25 cellular contexts compared by ENCODE assay signal in genomic region chr19:8401981-8402411, GRCh38. TPM values are rescaled to one million over a fixed set of nuclear protein-coding genes. Genes with fewer than 3 reads are reported as not detected.
DNase-seq lines count a peak whose midpoint lies in the region; ATAC-seq, FAIRE-seq and TF ChIP-seq lines count a peak whose summit lies in the region.
"Had no signal": no experiment of that assay in that cellular context is flagged by ENCODE, and none has a peak within 500 bp of the region (broad histone marks: within the 10 kb centered on the region; RNA-seq: fewer than 3 reads in every experiment).

No MANE protein-coding gene starts in this region.

- CTCF ChIA-PET in K562 (lab: Yijun Ruan, JAX; ENCODE audit: low intra/inter-chr PET ratio): interaction anchor here (0.7 kb wide), 1 partner anchor 34 kb away, joined by 5 read pairs; no protein-coding TSS in a partner anchor

- H3K27ac Mint-ChIP-seq in GM23338: peak overlapping the region; percentile 77; the same call in 1 of the 2 replicates
- peak overlapping the region; percentile 56 for H3K27ac Mint-ChIP-seq in progenitor cell of endocrine pancreas
- H3K27ac Mint-ChIP-seq: CD4-positive, CD25-positive, alpha-beta regulatory T cell had no signal

- DNase-seq in GM23338 (ENCODE audit: low spot score) (no peak), K562 (ENCODE audit: extremely low read depth in 1 of 4, low spot score in 3 of 4) (no peak), mesendoderm (no peak), progenitor cell of endocrine pancreas (ENCODE audit: low spot score, unreplicated experiment) (no peak), NCI-H1930 (lab: John Stamatoyannopoulos, UW) (no peak), breast epithelium (ENCODE audit: low spot score in 2 of 2) (no peak), GM19239 (ENCODE audit: insufficient read length, low spot score) (no peak), SHP77 treated with DMSO at 0.1 percent for 48 hours (lab: John Stamatoyannopoulos, UW) (no peak)
- DNase-seq: CD4-positive, CD25-positive, alpha-beta regulatory T cell; DMS53; HCEC 1CT; Karpas-422; NCI-H1092; NCI-H1436; NCI-H187; NCI-H524; NCI-H774; PC-3 had no signal

- no peaks in the 10 kb centered on the region for H3K36me3 ChIP-seq in GM23338 (ENCODE audit: insufficient read depth)
- peaks cover 33% of the 10 kb centered on the region; the same call in 1 of the 3 replicates for H3K36me3 ChIP-seq in K562 (ENCODE audit: control insufficient read depth, insufficient read depth, low read length)
- peaks cover 5% of the 10 kb centered on the region for H3K36me3 ChIP-seq in mesendoderm (ENCODE audit: control insufficient read depth, insufficient read depth, low read length)
- H3K36me3 ChIP-seq in breast epithelium: no peaks in the 10 kb centered on the region

- BruUV-seq in K562 (replicated peaks; lab: Mats Ljungman, UMichigan): no TSS peak

- no peak for TF ChIP-seq EP300 in K562 (IDR thresholded peaks at IDR 0.05; ENCODE audit: low read length)

- H3K18ac ChIP-seq in mesendoderm (ENCODE audit: low read length): no peak overlapping the region

- H3K23ac ChIP-seq in mesendoderm (ENCODE audit: low read length): peak overlapping the region; percentile 66

- peaks cover 3% of the 10 kb centered on the region; the same call in 1 of the 2 replicates for H3K4me1 ChIP-seq in GM23338 (ENCODE audit: insufficient read depth)
- peaks cover 5 to 44% of the 10 kb centered on the region in 2 experiments; a peak in 4 of 5 replicates for H3K4me1 ChIP-seq in K562 (replicated peaks in 1 of 2; ENCODE audit: control insufficient read depth in 2 of 2, insufficient read depth in 2 of 2, low read length in 2 of 2)
- no peaks in the 10 kb centered on the region for H3K4me1 ChIP-seq in mesendoderm (ENCODE audit: control insufficient read depth, low read depth, low read length)
- peaks cover 9 to 14% of the 10 kb centered on the region in 2 donors for H3K4me1 ChIP-seq in breast epithelium

- H2BK5ac ChIP-seq in mesendoderm (ENCODE audit: low read length): no peak overlapping the region

- peaks cover 20% of the 10 kb centered on the region for H3K79me2 ChIP-seq in GM23338 (replicated peaks; ENCODE audit: insufficient read depth)
- peaks cover 14% of the 10 kb centered on the region for H3K79me2 ChIP-seq in K562 (ENCODE audit: control insufficient read depth, insufficient read depth, low read length)
- H3K79me2 ChIP-seq in mesendoderm (ENCODE audit: control insufficient read depth, insufficient read depth, low read length): peaks cover 17% of the 10 kb centered on the region

- FAIRE-seq in K562 (lab: Jason Lieb, UNC) (no peak), GM19239 (lab: Jason Lieb, UNC) (no peak)
- FAIRE-seq: A204.1, D721Med, GM18507, H1 had no signal

- H3K9me3 Mint-ChIP-seq in GM23338: no peaks in the 10 kb centered on the region
- H3K9me3 Mint-ChIP-seq in progenitor cell of endocrine pancreas (ENCODE audit: low read depth): no peaks in the 10 kb centered on the region
- H3K9me3 Mint-ChIP-seq: CD4-positive, CD25-positive, alpha-beta regulatory T cell had no signal

- no peaks in the 10 kb centered on the region; the same call in 1 of the 2 replicates for H4K20me1 ChIP-seq in GM23338 (replicated peaks; ENCODE audit: insufficient read depth)
- H4K20me1 ChIP-seq in K562 (replicated peaks; ENCODE audit: control insufficient read depth, insufficient read depth, low read length): peaks cover 16% of the 10 kb centered on the region

- H3K4me2 ChIP-seq in GM23338 (no peak overlapping the region), K562 (ENCODE audit: insufficient read depth, low read length) (no peak overlapping the region), mesendoderm (ENCODE audit: low read length) (no peak overlapping the region)
- H3K4me2 ChIP-seq: BLaER1 had no signal

- H3K9ac ChIP-seq in K562 (ENCODE audit: insufficient read depth in 1 of 2, low read depth in 2 of 2, low read length in 2 of 2) (no peak overlapping the region), mesendoderm (ENCODE audit: low read length) (no peak overlapping the region)
- H3K9ac ChIP-seq: BLaER1 had no signal

- H3K4me3 ChIP-seq in GM23338: no peak overlapping the region
- no peak overlapping the region for H3K4me3 ChIP-seq in K562
- H3K4me3 ChIP-seq in mesendoderm (ENCODE audit: low read length): no peak overlapping the region
- no peak overlapping the region for H3K4me3 ChIP-seq in breast epithelium
- H3K4me3 ChIP-seq: BLaER1 had no signal

- no peaks in the 10 kb centered on the region for H3F3A ChIP-seq in GM23338 (replicated peaks; ENCODE audit: low read depth)

- no peak overlapping the region for H3K4me3 Mint-ChIP-seq in GM23338
- H3K4me3 Mint-ChIP-seq in progenitor cell of endocrine pancreas (ENCODE audit: low read depth): no peak overlapping the region
- H3K4me3 Mint-ChIP-seq: CD4-positive, CD25-positive, alpha-beta regulatory T cell had no signal

- POLR2A ChIA-PET in K562 (lab: Yijun Ruan, JAX): interaction anchor here (0.6 to 1.1 kb wide), 3 partner anchors 11 to 47 kb away, joined by 3 read pairs; partner anchors contain the start of gene MARCHF2

- ATAC-seq in GM23338: no peak
- ATAC-seq in K562: no peak
- ATAC-seq: PC-3, Right ventricle myocardium inferior had no signal

- no peak overlapping the region for H2BK15ac ChIP-seq in mesendoderm (replicated peaks; ENCODE audit: low read depth)

- no peak overlapping the region for H2BK120ac ChIP-seq in mesendoderm (ENCODE audit: low read depth, low read length)

- H3K36me3 Mint-ChIP-seq in GM23338 (ENCODE audit: low read depth) (peaks cover 28% of the 10 kb centered on the region), progenitor cell of endocrine pancreas (ENCODE audit: insufficient read depth) (peaks cover 12% of the 10 kb centered on the region)

- no peak overlapping the region for H3K4ac ChIP-seq in mesendoderm (ENCODE audit: low read depth, low read length)

- H3K79me1 ChIP-seq in mesendoderm (ENCODE audit: low read length): peaks cover 16% of the 10 kb centered on the region

- H3K56ac ChIP-seq in mesendoderm (ENCODE audit: low read length): no peak overlapping the region

- intact Hi-C loops in K562 (cut with micrococcal nuclease): no loop called here
- intact Hi-C loops in breast epithelium (cut with DNase I; ENCODE audit: low total_unique reads): no loop called here

- H3K27ac ChIP-seq in GM23338 (ENCODE audit: low read depth) (no peak overlapping the region), K562 (ENCODE audit: extremely low read depth, low read depth, low read length) (no peak overlapping the region), mesendoderm (ENCODE audit: low read depth, low read length) (no peak overlapping the region), breast epithelium (peak overlapping the region in 1 of 2 donors; percentile 26)
- H3K27ac ChIP-seq: BLaER1 had no signal

- in situ Hi-C loops in K562 (cut with MboI): no loop called here

- no peak overlapping the region for H4K5ac ChIP-seq in mesendoderm (ENCODE audit: low read length)

- no peak for TF ChIP-seq CTCF in GM23338 (conservative IDR thresholded peaks at IDR 0.05; ENCODE audit: low read depth in 2 of 2)
- TF ChIP-seq CTCF in K562 (IDR thresholded peaks at IDR 0.05 in 2 of 3, conservative IDR thresholded peaks at IDR 0.05 in 1 of 3; ENCODE audit: insufficient read depth in 2 of 3, low read depth in 1 of 3, low read length in 3 of 3): no peak
- no peak for TF ChIP-seq CTCF in progenitor cell of endocrine pancreas (IDR thresholded peaks at IDR 0.05; ENCODE audit: unreplicated experiment)
- TF ChIP-seq CTCF in breast epithelium (IDR thresholded peaks at IDR 0.05): no peak

- H3K9me3 ChIP-seq in K562 (replicated peaks; ENCODE audit: control insufficient read depth, insufficient read depth, low read depth, low read length) (no peaks in the 10 kb centered on the region), breast epithelium (no peaks in the 10 kb centered on the region)
- H3K9me3 ChIP-seq: BLaER1 had no signal

- H2AK5ac ChIP-seq in mesendoderm (ENCODE audit: low read length): no peak overlapping the region

- no peaks in the 10 kb centered on the region for H3K9me2 ChIP-seq in GM23338 (ENCODE audit: insufficient read depth)

- H3K4me1 Mint-ChIP-seq in GM23338: peaks cover 4% of the 10 kb centered on the region; the same call in 2 of the 3 replicates
- H3K4me1 Mint-ChIP-seq in progenitor cell of endocrine pancreas (ENCODE audit: low read depth): peaks cover 3% of the 10 kb centered on the region

- no peak overlapping the region for H4K8ac ChIP-seq in mesendoderm (ENCODE audit: low read depth, low read length)

- H3K27me3 ChIP-seq in GM23338 (ENCODE audit: insufficient read depth): no peaks in the 10 kb centered on the region
- H3K27me3 ChIP-seq in K562 (ENCODE audit: control insufficient read depth in 2 of 2, insufficient read depth in 2 of 2, low read length in 2 of 2): no peaks in the 10 kb centered on the region
- no peaks in the 10 kb centered on the region for H3K27me3 ChIP-seq in mesendoderm (ENCODE audit: insufficient read depth, low read length, poor library complexity)
- H3K27me3 ChIP-seq in breast epithelium: no peaks in the 10 kb centered on the region
- H3K27me3 ChIP-seq: BLaER1 had no signal

- peaks cover 6% of the 10 kb centered on the region for H3K9me1 ChIP-seq in K562 (ENCODE audit: control insufficient read depth, insufficient read depth, low read length)

- H3K27me3 Mint-ChIP-seq in GM23338 (ENCODE audit: insufficient read depth, low read depth, poor library complexity): peaks cover 6% of the 10 kb centered on the region
- H3K27me3 Mint-ChIP-seq in progenitor cell of endocrine pancreas: no peaks in the 10 kb centered on the region
- H3K27me3 Mint-ChIP-seq: CD4-positive, CD25-positive, alpha-beta regulatory T cell had no signal

- TF ChIP-seq POLR2A in K562 (conservative IDR thresholded peaks at IDR 0.05): no peak
- TF ChIP-seq POLR2A in breast epithelium (IDR thresholded peaks at IDR 0.05): no peak

- 93% methylated on average over 20 of the region's 21 CpGs for WGBS in K562 (ENCODE audit: insufficient coverage, low coverage, missing lambda C conversion rate)
- WGBS in mesendoderm (ENCODE audit: extremely low coverage, insufficient coverage, low lambda C conversion rate): no CpG with 5 or more reads among the region's 21 CpGs

- H2AFZ ChIP-seq in GM23338 (no peak overlapping the region), K562 (ENCODE audit: low read depth, low read length) (no peak overlapping the region)

- no peak for TF ChIP-seq RAD21 in K562 (CRISPR knock-in tag; conservative IDR thresholded peaks at IDR 0.05 in 1 of 2, IDR thresholded peaks at IDR 0.05 in 1 of 2)

RNA-seq across cellular contexts. Expression of gene MARCHF2, which starts 11.1 kb away (rescaled TPM):
- 50.1 and 58.7 TPM in 2 replicates for total RNA-seq in GM23338 (2014; rRNA removed; shearing (Covaris generic))
- polyA plus RNA-seq in GM23338 (2016; fragmentation: Nextera tagmentation; extraction: Ambion mirVana) (18.9 and 20.7 TPM in 2 replicates), K562 (2011; rRNA removed) (2.2 and 3.1 TPM in 2 replicates), K562 (2014; fragmentation: Illumina TruSeq; extraction: Trizol) (2.0 and 3.3 TPM in 2 replicates), K562 (2014; fragmentation: Nextera tagmentation; extraction: Ambion mirVana) (under 1 TPM; 0.39 to 0.41 TPM), K562 (2014; rRNA removed) (3.7 and 5.2 TPM in 2 replicates)
- 2.0 and 5.2 TPM in 2 replicates for total RNA-seq in K562 (2011; cell fraction: chromatin; rRNA removed; ENCODE audit: low replicate concordance)
- 6.2 and 6.5 TPM in 2 replicates for total RNA-seq in K562 (2011; cell fraction: nucleolus; rRNA removed)
- 4.1 and 4.8 TPM in 2 replicates for total RNA-seq in K562 (2011; cell fraction: nucleoplasm; rRNA removed)
- total RNA-seq in K562 (2014; rRNA removed) (6.4 and 9.6 TPM in 2 replicates), K562 (2014; rRNA removed; fragmentation: Illumina TruSeq; extraction: Trizol) (1.2 and 1.9 TPM in 2 replicates), K562 (2015; rRNA removed; fragmentation: Illumina TruSeq; extraction: Trizol) (1.9 and 2.2 TPM in 2 replicates), K562 (2021) (4.1 and 4.2 TPM in 2 replicates), progenitor cell of endocrine pancreas (21.3 and 23.0 TPM in 2 replicates), breast epithelium (100 to 1,000 TPM; 126 to 224 (median 132) TPM)
- 4.8 and 8.7 TPM in 2 replicates for polyA plus RNA-seq in K562 (2011; cell fraction: cytosol; rRNA removed)
- 2.6 and 6.9 TPM in 2 replicates for polyA plus RNA-seq in K562 (2011; cell fraction: nucleus; rRNA removed)
- 5.4 and 13.1 TPM in 2 replicates for polyA plus RNA-seq in K562 (2012)
- polyA minus RNA-seq in K562 (2011; rRNA and poly(A)+ RNA removed): 0.63 and 1.4 TPM in 2 replicates
- polyA minus RNA-seq in K562 (2011; cell fraction: cytosol; rRNA and poly(A)+ RNA removed): 3.6 and 3.8 TPM in 2 replicates
- polyA minus RNA-seq in K562 (2011; cell fraction: nucleus; rRNA and poly(A)+ RNA removed): 1.2 and 1.3 TPM in 2 replicates
- polyA plus RNA-seq in mesendoderm (2013, experiment 1 of 2): 9.8 TPM
- polyA plus RNA-seq in mesendoderm (2013, experiment 2 of 2): 10.2 TPM

RNA-seq across cellular contexts. Expression of gene RAB11B, which starts 11.8 kb away (rescaled TPM):
- total RNA-seq in GM23338 (2014; rRNA removed; shearing (Covaris generic)): 70.0 and 79.6 TPM in 2 replicates
- polyA plus RNA-seq in GM23338 (2016; fragmentation: Nextera tagmentation; extraction: Ambion mirVana): 64.8 and 66.0 TPM in 2 replicates
- total RNA-seq in K562 (2011; cell fraction: chromatin; rRNA removed; ENCODE audit: low replicate concordance): 47.8 and 110 TPM in 2 replicates
- 74.5 and 92.6 TPM in 2 replicates for total RNA-seq in K562 (2011; cell fraction: nucleolus; rRNA removed)
- 59.3 and 63.7 TPM in 2 replicates for total RNA-seq in K562 (2011; cell fraction: nucleoplasm; rRNA removed)
- total RNA-seq in K562 (2014; rRNA removed): 13.8 and 14.6 TPM in 2 replicates
- 2.1 and 2.9 TPM in 2 replicates for total RNA-seq in K562 (2014; rRNA removed; fragmentation: Illumina TruSeq; extraction: Trizol)
- total RNA-seq in K562 (2015; rRNA removed; fragmentation: Illumina TruSeq; extraction: Trizol): 6.5 and 9.1 TPM in 2 replicates
- 71.0 and 72.3 TPM in 2 replicates for total RNA-seq in K562 (2021)
- 18.4 and 36.4 TPM in 2 replicates for polyA plus RNA-seq in K562 (2011; rRNA removed)
- polyA plus RNA-seq in K562 (2011; cell fraction: cytosol; rRNA removed): 33.8 and 40.2 TPM in 2 replicates
- polyA plus RNA-seq in K562 (2011; cell fraction: nucleus; rRNA removed): 90.4 and 128 TPM in 2 replicates
- 99.8 and 107 TPM in 2 replicates for polyA plus RNA-seq in K562 (2012)
- 14.3 and 42.6 TPM in 2 replicates for polyA plus RNA-seq in K562 (2014; fragmentation: Illumina TruSeq; extraction: Trizol)
- polyA plus RNA-seq in K562 (2014; fragmentation: Nextera tagmentation; extraction: Ambion mirVana): 1 to 10 TPM in 1 of 2 experiments, under 1 TPM in 1; 0.74 to 1.0 TPM
- 40.9 and 57.7 TPM in 2 replicates for polyA plus RNA-seq in K562 (2014; rRNA removed)
- 7.2 and 11.7 TPM in 2 replicates for polyA minus RNA-seq in K562 (2011; rRNA and poly(A)+ RNA removed)
- polyA minus RNA-seq in K562 (2011; cell fraction: cytosol; rRNA and poly(A)+ RNA removed): 35.4 and 57.5 TPM in 2 replicates
- polyA minus RNA-seq in K562 (2011; cell fraction: nucleus; rRNA and poly(A)+ RNA removed): 20.2 and 28.5 TPM in 2 replicates
- polyA plus RNA-seq in mesendoderm (2013, experiment 1 of 2): 95.2 TPM
- polyA plus RNA-seq in mesendoderm (2013, experiment 2 of 2): 94.3 TPM
- total RNA-seq in progenitor cell of endocrine pancreas: 180 and 191 TPM in 2 replicates
- 10 to 100 TPM; 39.5 to 57.7 (median 41.3) TPM for total RNA-seq in breast epithelium

RNA-seq across cellular contexts. Expression of gene ANGPTL4, which starts 38.0 kb away (rescaled TPM):
- 1.4 and 2.2 TPM in 2 replicates for total RNA-seq in GM23338 (2014; rRNA removed; shearing (Covaris generic))
- polyA plus RNA-seq in GM23338 (2016; fragmentation: Nextera tagmentation; extraction: Ambion mirVana): 1.9 and 2.1 TPM in 2 replicates
- 0.35 and 2.5 TPM in 2 replicates for total RNA-seq in K562 (2011; cell fraction: chromatin; rRNA removed; ENCODE audit: low replicate concordance)
- 1.8 and 4.8 TPM in 2 replicates for total RNA-seq in K562 (2011; cell fraction: nucleolus; rRNA removed)
- total RNA-seq in K562 (2011; cell fraction: nucleoplasm; rRNA removed): 1.4 and 1.8 TPM in 2 replicates
- total RNA-seq in K562 (2014; rRNA removed): 0.05 and 0.33 TPM in 2 replicates
- total RNA-seq in K562 (2014; rRNA removed; fragmentation: Illumina TruSeq; extraction: Trizol): not detected in 2 replicates
- 0.08 and 0.22 TPM in 2 replicates for total RNA-seq in K562 (2015; rRNA removed; fragmentation: Illumina TruSeq; extraction: Trizol)
- 0.20 and 0.24 TPM in 2 replicates for total RNA-seq in K562 (2021)
- polyA plus RNA-seq in K562 (2011; rRNA removed): 0.64 and 0.77 TPM in 2 replicates
- 0.46 and 3.3 TPM in 2 replicates for polyA plus RNA-seq in K562 (2011; cell fraction: cytosol; rRNA removed)
- polyA plus RNA-seq in K562 (2011; cell fraction: nucleus; rRNA removed): 0.94 and 4.1 TPM in 2 replicates
- polyA plus RNA-seq in K562 (2012): 0.61 and 0.65 TPM in 2 replicates
- 0.32 TPM in 1 of 2 replicates, not detected in the other for polyA plus RNA-seq in K562 (2014; fragmentation: Illumina TruSeq; extraction: Trizol)
- not detected for polyA plus RNA-seq in K562 (2014; fragmentation: Nextera tagmentation; extraction: Ambion mirVana)
- polyA plus RNA-seq in K562 (2014; rRNA removed): 0.15 and 0.85 TPM in 2 replicates
- polyA minus RNA-seq in K562 (2011; rRNA and poly(A)+ RNA removed): 0.46 TPM in 1 of 2 replicates, not detected in the other
- polyA minus RNA-seq in K562 (2011; cell fraction: cytosol; rRNA and poly(A)+ RNA removed): 2.3 TPM in 1 of 2 replicates, not detected in the other
- polyA minus RNA-seq in K562 (2011; cell fraction: nucleus; rRNA and poly(A)+ RNA removed): 0.78 and 1.8 TPM in 2 replicates
- 0.22 TPM for polyA plus RNA-seq in mesendoderm (2013, experiment 1 of 2)
- 0.18 TPM for polyA plus RNA-seq in mesendoderm (2013, experiment 2 of 2)
- total RNA-seq in progenitor cell of endocrine pancreas: 0.77 and 1.1 TPM in 2 replicates
- total RNA-seq in breast epithelium: 100 to 1,000 TPM in 2 of 3 donors, 10 to 100 TPM in 1; 90.9 to 186 (median 118) TPM
- total RNA-seq: CD4-positive, CD25-positive, alpha-beta regulatory T cell; SK-MEL-5 had no signal
- polyA plus RNA-seq: CD4-positive, CD25-positive, alpha-beta regulatory T cell had no signal

RNA-seq across cellular contexts. Expression of gene HNRNPM, which starts 42.8 kb away (rescaled TPM):
- total RNA-seq in GM23338 (2014; rRNA removed; shearing (Covaris generic)): 359 and 389 TPM in 2 replicates
- 276 and 291 TPM in 2 replicates for polyA plus RNA-seq in GM23338 (2016; fragmentation: Nextera tagmentation; extraction: Ambion mirVana)
- 202 and 306 TPM in 2 replicates for total RNA-seq in K562 (2011; cell fraction: chromatin; rRNA removed; ENCODE audit: low replicate concordance)
- 151 and 162 TPM in 2 replicates for total RNA-seq in K562 (2011; cell fraction: nucleolus; rRNA removed)
- 214 and 325 TPM in 2 replicates for total RNA-seq in K562 (2011; cell fraction: nucleoplasm; rRNA removed)
- 195 and 251 TPM in 2 replicates for total RNA-seq in K562 (2014; rRNA removed)
- total RNA-seq in K562 (2014; rRNA removed; fragmentation: Illumina TruSeq; extraction: Trizol): 130 and 168 TPM in 2 replicates
- total RNA-seq in K562 (2015; rRNA removed; fragmentation: Illumina TruSeq; extraction: Trizol): 186 and 204 TPM in 2 replicates
- 283 and 340 TPM in 2 replicates for total RNA-seq in K562 (2021)
- polyA plus RNA-seq in K562 (2011; rRNA removed): 107 and 127 TPM in 2 replicates
- polyA plus RNA-seq in K562 (2011; cell fraction: cytosol; rRNA removed): 113 and 356 TPM in 2 replicates
- 136 and 152 TPM in 2 replicates for polyA plus RNA-seq in K562 (2011; cell fraction: nucleus; rRNA removed)
- 189 and 403 TPM in 2 replicates for polyA plus RNA-seq in K562 (2012)
- polyA plus RNA-seq in K562 (2014; fragmentation: Illumina TruSeq; extraction: Trizol): 241 and 264 TPM in 2 replicates
- polyA plus RNA-seq in K562 (2014; fragmentation: Nextera tagmentation; extraction: Ambion mirVana): 10 to 100 TPM; 11.1 to 13.1 TPM
- 253 and 316 TPM in 2 replicates for polyA plus RNA-seq in K562 (2014; rRNA removed)
- polyA minus RNA-seq in K562 (2011; rRNA and poly(A)+ RNA removed): 124 and 136 TPM in 2 replicates
- polyA minus RNA-seq in K562 (2011; cell fraction: cytosol; rRNA and poly(A)+ RNA removed): 128 and 153 TPM in 2 replicates
- 67.6 and 85.5 TPM in 2 replicates for polyA minus RNA-seq in K562 (2011; cell fraction: nucleus; rRNA and poly(A)+ RNA removed)
- 329 TPM for polyA plus RNA-seq in mesendoderm (2013, experiment 1 of 2)
- 325 TPM for polyA plus RNA-seq in mesendoderm (2013, experiment 2 of 2)
- 320 and 333 TPM in 2 replicates for total RNA-seq in progenitor cell of endocrine pancreas
- total RNA-seq in breast epithelium: 100 to 1,000 TPM in 2 of 3 donors, 10 to 100 TPM in 1; 84.8 to 153 (median 116) TPM

RNA-seq across cellular contexts. Expression of gene KANK3, which starts 58.9 kb away (rescaled TPM):
- total RNA-seq in GM23338 (2014; rRNA removed; shearing (Covaris generic)): 8.7 and 9.3 TPM in 2 replicates
- polyA plus RNA-seq in GM23338 (2016; fragmentation: Nextera tagmentation; extraction: Ambion mirVana) (2.0 and 2.2 TPM in 2 replicates), K562 (2011; rRNA removed) (0.08 TPM in 2 replicates), K562 (2014; fragmentation: Illumina TruSeq; extraction: Trizol) (0.06 TPM in 1 of 2 replicates, not detected in the other), K562 (2014; fragmentation: Nextera tagmentation; extraction: Ambion mirVana) (under 1 TPM in 1 of 2 experiments, not detected in 1; 0.03 TPM), K562 (2014; rRNA removed) (not detected in 2 replicates)
- total RNA-seq in K562 (2011; cell fraction: chromatin; rRNA removed; ENCODE audit: low replicate concordance): 0.44 and 1.0 TPM in 2 replicates
- total RNA-seq in K562 (2011; cell fraction: nucleolus; rRNA removed): 0.53 and 0.83 TPM in 2 replicates
- 0.76 and 0.95 TPM in 2 replicates for total RNA-seq in K562 (2011; cell fraction: nucleoplasm; rRNA removed)
- total RNA-seq in K562 (2014; rRNA removed) (not detected in 2 replicates), K562 (2014; rRNA removed; fragmentation: Illumina TruSeq; extraction: Trizol) (not detected in 2 replicates), K562 (2015; rRNA removed; fragmentation: Illumina TruSeq; extraction: Trizol) (not detected in 2 replicates), K562 (2021) (0.22 and 0.40 TPM in 2 replicates), progenitor cell of endocrine pancreas (0.36 and 0.91 TPM in 2 replicates), breast epithelium (10 to 100 TPM in 1 of 3 donors, 1 to 10 TPM in 2; 5.6 to 26.2 (median 7.8) TPM)
- 0.10 and 0.27 TPM in 2 replicates for polyA plus RNA-seq in K562 (2011; cell fraction: cytosol; rRNA removed)
- polyA plus RNA-seq in K562 (2011; cell fraction: nucleus; rRNA removed): 0.41 and 0.82 TPM in 2 replicates
- 0.14 and 0.18 TPM in 2 replicates for polyA plus RNA-seq in K562 (2012)
- not detected in 2 replicates for polyA minus RNA-seq in K562 (2011; rRNA and poly(A)+ RNA removed)
- polyA minus RNA-seq in K562 (2011; cell fraction: cytosol; rRNA and poly(A)+ RNA removed): not detected in 2 replicates
- 0.11 and 0.54 TPM in 2 replicates for polyA minus RNA-seq in K562 (2011; cell fraction: nucleus; rRNA and poly(A)+ RNA removed)
- polyA plus RNA-seq in mesendoderm (2013, experiment 1 of 2): 0.41 TPM
- polyA plus RNA-seq in mesendoderm (2013, experiment 2 of 2): 0.50 TPM

Comparison
In these comparisons a context has a peak if more than half of its experiments do, and no peak if none do; other contexts are left out.
1. RNA of gene ANGPTL4, which starts 38.0 kb away (total RNA-seq): 90.9 to 186 TPM in breast epithelium; 1.4 to 2.2 TPM in GM23338, 0.77 to 1.1 TPM in progenitor cell of endocrine pancreas and 0.05 to 4.8 TPM in K562; every median in the first group is over 10 times any median in the second.